9 cellular contexts compared by ENCODE assay signal in the genomic region with DNA sequence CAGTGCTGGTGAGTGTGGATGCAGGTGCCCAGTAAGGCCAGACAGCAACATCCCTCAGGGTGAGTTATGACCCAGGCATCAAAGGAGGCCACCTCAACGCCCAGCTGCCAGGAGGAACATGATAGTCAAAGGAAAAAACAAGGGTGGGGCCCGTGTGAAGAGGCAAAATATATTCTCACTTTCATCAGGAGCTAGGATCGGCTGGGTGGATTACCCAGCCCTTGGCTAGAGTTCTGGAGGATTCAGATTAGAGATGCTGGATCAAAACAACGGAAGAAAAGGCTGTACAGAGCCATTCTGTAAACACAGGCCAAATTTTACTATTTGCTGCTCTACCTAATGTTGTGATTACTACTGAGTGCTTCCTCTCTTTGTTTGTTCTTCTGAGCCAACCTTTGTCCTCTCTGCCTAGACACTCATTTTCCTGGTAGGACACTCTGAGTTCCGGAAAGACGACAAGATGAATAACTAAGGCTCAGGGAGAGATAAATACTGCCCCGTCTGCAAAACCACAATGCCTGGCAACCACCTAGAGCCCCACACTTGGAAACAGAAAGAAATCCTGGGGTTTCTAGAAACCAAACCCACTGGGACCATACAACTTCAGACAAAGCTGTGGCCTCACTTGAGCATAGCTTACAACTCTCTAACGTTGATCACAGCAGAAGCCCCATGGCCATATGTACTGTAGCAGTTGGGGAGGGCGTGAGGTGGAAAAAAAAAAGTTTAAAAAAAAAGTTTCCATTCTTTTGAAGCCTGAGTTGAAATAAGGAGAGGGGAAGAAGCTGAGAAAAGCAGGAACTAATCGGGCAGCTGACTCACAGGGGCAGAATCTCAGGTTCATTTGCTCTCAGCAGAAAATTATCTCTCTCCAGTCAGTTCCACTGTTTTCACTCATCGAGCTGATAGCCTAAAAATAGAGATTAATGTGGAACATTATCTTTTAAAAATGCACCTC. TPM values are rescaled to one million over a fixed set of nuclear protein-coding genes. Genes with fewer than 3 reads are reported as not detected.
DNase-seq lines count a peak whose midpoint lies in the region; ATAC-seq and TF ChIP-seq lines count a peak whose summit lies in the region.
"Had no signal": no experiment of that assay in that cellular context is flagged by ENCODE, and none has a peak within 500 bp of the region (broad histone marks: within the 10 kb centered on the region; RNA-seq: fewer than 3 reads in every experiment).

No MANE protein-coding gene starts in this region.

- H3K4me1 Mint-ChIP-seq in dendritic cell treated with granulocyte-macrophage colony-stimulating factor and Interleukin-4, amounts not matched to agents 40 ng/mL and 50 ng/mL, for 4 days (ENCODE audit: low read depth): peaks cover 46% of the 10 kb centered on the region
- H3K4me1 Mint-ChIP-seq in nephron: peaks cover 23% of the 10 kb centered on the region

- intact Hi-C loops in dendritic cell treated with granulocyte-macrophage colony-stimulating factor and Interleukin-4, amounts not matched to agents 40 ng/mL and 50 ng/mL, for 4 days (cut with micrococcal nuclease): no loop called here

- H3K9me3 Mint-ChIP-seq in dendritic cell treated with granulocyte-macrophage colony-stimulating factor and Interleukin-4, amounts not matched to agents 40 ng/mL and 50 ng/mL, for 4 days: no peaks in the 10 kb centered on the region
- no peaks in the 10 kb centered on the region for H3K9me3 Mint-ChIP-seq in nephron

- ATAC-seq in HG02623 (IDR thresholded peaks at IDR 0.05; ENCODE audit: unreplicated experiment): peak; percentile 24
- ATAC-seq in GM21526 (IDR thresholded peaks at IDR 0.05; ENCODE audit: low FRiP score, unreplicated experiment): no peak
- ATAC-seq: Panc1 had no signal

- no peaks in the 10 kb centered on the region for H3K27me3 Mint-ChIP-seq in dendritic cell treated with granulocyte-macrophage colony-stimulating factor and Interleukin-4, amounts not matched to agents 40 ng/mL and 50 ng/mL, for 4 days
- no peaks in the 10 kb centered on the region for H3K27me3 Mint-ChIP-seq in nephron (ENCODE audit: low read depth)

- H3K9me3 ChIP-seq in SJCRH30 (replicated peaks): no peaks in the 10 kb centered on the region

- H3K27me3 ChIP-seq in SJCRH30: no peaks in the 10 kb centered on the region

- no peak overlapping the region for H3K4me3 Mint-ChIP-seq in dendritic cell treated with granulocyte-macrophage colony-stimulating factor and Interleukin-4, amounts not matched to agents 40 ng/mL and 50 ng/mL, for 4 days
- no peak overlapping the region for H3K4me3 Mint-ChIP-seq in nephron

- no peak overlapping the region for H3K4me3 ChIP-seq in SJCRH30

- H3K27ac ChIP-seq in SJCRH30: no peak overlapping the region

- no peaks in the 10 kb centered on the region; the same call in 1 of the 2 replicates for H3K4me1 ChIP-seq in SJCRH30

- no peak for TF ChIP-seq CTCF in nephron (IDR thresholded peaks at IDR 0.05; ENCODE audit: unreplicated experiment in 3 of 3)

- peak; percentile 72 for DNase-seq in EH (ENCODE audit: low read depth)
- peak; percentile 93 for DNase-seq in OCI-M1 (lab: John Stamatoyannopoulos, UW)
- no peak for DNase-seq in SJCRH30
- no peak for DNase-seq in activated effector memory CD4-positive, alpha-beta T cell treated with anti-CD3 and anti-CD28 coated beads, Interleukin-2, amount 50 U/mL, for 16 hours

- no peaks in the 10 kb centered on the region for H3K36me3 ChIP-seq in SJCRH30

- H3K36me3 Mint-ChIP-seq in dendritic cell treated with granulocyte-macrophage colony-stimulating factor and Interleukin-4, amounts not matched to agents 40 ng/mL and 50 ng/mL, for 4 days (ENCODE audit: low read depth): no peaks in the 10 kb centered on the region
- H3K36me3 Mint-ChIP-seq in nephron (ENCODE audit: low read depth): no peaks in the 10 kb centered on the region

- peak overlapping the region; percentile 71 for H3K27ac Mint-ChIP-seq in dendritic cell treated with granulocyte-macrophage colony-stimulating factor and Interleukin-4, amounts not matched to agents 40 ng/mL and 50 ng/mL, for 4 days
- peak overlapping the region in 2 of 3 experiments; percentile 47 to 54 for H3K27ac Mint-ChIP-seq in nephron

RNA-seq across cellular contexts. Expression of a gene that starts 17.8 kb away (rescaled TPM):
- 10.6 and 15.7 TPM in 2 replicates for total RNA-seq in SJCRH30 (2014; rRNA removed; shearing (Covaris generic))

Comparison
In these comparisons a context has a peak if more than half of its experiments do, and no peak if none do; other contexts are left out.
1. DNase-seq: peak in EH (single experiment) and OCI-M1 (single experiment); none in SJCRH30 (0 of 2) and activated effector memory CD4-positive, alpha-beta T cell treated with anti-CD3 and anti-CD28 coated beads, Interleukin-2, amount 50 U/mL, for 16 hours (single experiment).